Comparison of ENCODE assay signal across 10 cellular contexts in the genomic region with DNA sequence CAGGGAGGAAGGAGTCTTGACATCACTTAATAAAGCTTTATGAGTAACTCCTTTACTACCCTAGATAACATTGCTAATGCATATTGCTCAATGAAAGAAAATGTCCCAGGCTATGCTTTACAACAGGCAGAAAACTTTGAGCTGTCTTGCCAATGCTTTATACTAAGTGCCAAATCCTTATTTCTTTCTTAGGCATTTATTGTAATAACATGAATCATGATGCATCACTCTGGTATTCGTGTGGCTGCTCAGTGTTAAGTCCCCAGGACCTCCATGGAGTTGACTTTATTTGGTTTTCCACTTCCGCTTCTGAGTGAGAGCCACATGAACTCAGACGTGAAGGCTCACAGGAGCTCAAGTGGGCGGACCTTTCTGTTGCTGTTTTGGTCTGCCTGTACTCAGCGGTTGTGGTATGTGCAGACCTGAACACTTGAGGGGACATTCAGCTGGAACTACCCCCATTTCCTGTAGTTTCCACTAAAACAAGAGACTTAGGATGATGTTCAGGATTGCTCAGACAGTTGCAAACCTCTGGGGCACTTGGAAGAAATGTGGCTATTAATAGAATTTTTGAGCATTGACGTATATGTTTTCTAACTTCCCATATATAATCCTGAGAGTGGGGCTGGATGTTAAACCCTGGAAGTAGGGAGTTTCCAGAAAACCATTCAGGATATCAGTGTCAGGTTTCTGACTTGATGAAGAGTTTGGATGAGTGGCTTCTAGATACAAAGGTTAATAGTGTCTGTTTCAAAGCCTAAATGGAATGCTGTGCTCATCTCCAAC.
DNase-seq lines count a peak whose midpoint lies in the region; ATAC-seq and TF ChIP-seq lines count a peak whose summit lies in the region.
"Had no signal": no experiment of that assay in that cellular context is flagged by ENCODE, and none has a peak within 500 bp of the region (broad histone marks: within the 10 kb centered on the region; RNA-seq: fewer than 3 reads in every experiment).

No MANE protein-coding gene starts in this region.

- DNase-seq in AG04449 (ENCODE audit: low read depth, low spot score) (peak; percentile 100), HT1080 (ENCODE audit: low read depth) (peak; percentile 100), cardiac fibroblast (ENCODE audit: low read depth in 2 of 2) (peak; percentile 99 to 100), lower lobe of right lung (no peak), CD1c-positive myeloid dendritic cell (ENCODE audit: extremely low spot score) (no peak)
- no peak for DNase-seq in activated CD8-positive, alpha-beta memory T cell treated with anti-CD3 and anti-CD28 coated beads, Interleukin-2, amount 50 U/mL, for 48 hours
- DNase-seq: NCI-H526 had no signal

- no peak overlapping the region for H3K27ac ChIP-seq in lower lobe of right lung

- H3K9me3 ChIP-seq in lower lobe of right lung, result peaks cover 21% of the 10 kb centered on the region

- ATAC-seq in lower lobe of right lung, result peak; percentile 68 to 81
- no peak for ATAC-seq in HG03460 (IDR thresholded peaks at IDR 0.05; ENCODE audit: unreplicated experiment)
- ATAC-seq in GM18511 (IDR thresholded peaks at IDR 0.05; ENCODE audit: unreplicated experiment), result no peak
- ATAC-seq: stimulated activated memory B cell treated with anti-CD40 and anti-IgM and Interleukin-4, amounts not matched to agents 10 μg/mL and 1 μg/mL and 100 μg/mL, for 72 hours had no signal

- CTCF ChIA-PET in AG04449 (lab: Yijun Ruan, JAX), result interaction anchor here (0.6 to 2.0 kb wide), 5 partner anchors 20 to 341 kb away, joined by 3 to 10 read pairs (median 5); no protein-coding TSS in a partner anchor

- POLR2A ChIA-PET in AG04449 (lab: Yijun Ruan, JAX), result interaction anchor here (0.6 to 1.7 kb wide), 8 partner anchors 12 to 287 kb away, joined by 3 to 23 read pairs (median 4); a partner anchor contains a TSS

- H3K27me3 ChIP-seq in lower lobe of right lung (ENCODE audit: low read depth), result no peaks in the 10 kb centered on the region

- no peak overlapping the region for H3K4me3 ChIP-seq in AG04449 (ENCODE audit: low read depth, low read length)
- H3K4me3 ChIP-seq in cardiac fibroblast (replicated peaks in 1 of 2; ENCODE audit: low read depth in 2 of 2, low read length in 2 of 2), result no peak overlapping the region
- H3K4me3 ChIP-seq in lower lobe of right lung, result no peak overlapping the region

- H3K4me1 ChIP-seq in lower lobe of right lung, result peaks cover 7% of the 10 kb centered on the region

- H3K36me3 ChIP-seq in lower lobe of right lung, result no peaks in the 10 kb centered on the region

- intact Hi-C loops in lower lobe of right lung (cut with DNase I), result no loop called here

- TF ChIP-seq CTCF in AG04449 (IDR thresholded peaks at IDR 0.05; ENCODE audit: insufficient read depth, low read length, missing control alignments) (no peak), cardiac fibroblast (IDR thresholded peaks at IDR 0.05; ENCODE audit: low read depth, low read length) (no peak), lower lobe of right lung (IDR thresholded peaks at IDR 0.05) (no peak)

Comparison
In these comparisons a context has a peak if more than half of its experiments do, and no peak if none do; other contexts are left out.
1. DNase-seq: peak in AG04449 (single experiment), HT1080 (single experiment) and cardiac fibroblast (2 of 2); none in lower lobe of right lung (single experiment), activated CD8-positive, alpha-beta memory T cell treated with anti-CD3 and anti-CD28 coated beads, Interleukin-2, amount 50 U/mL, for 48 hours (single experiment) and CD1c-positive myeloid dendritic cell (single experiment).
2. ATAC-seq: peak in lower lobe of right lung (2 of 2); none in HG03460 (single experiment) and GM18511 (single experiment).